In the genomic region with DNA sequence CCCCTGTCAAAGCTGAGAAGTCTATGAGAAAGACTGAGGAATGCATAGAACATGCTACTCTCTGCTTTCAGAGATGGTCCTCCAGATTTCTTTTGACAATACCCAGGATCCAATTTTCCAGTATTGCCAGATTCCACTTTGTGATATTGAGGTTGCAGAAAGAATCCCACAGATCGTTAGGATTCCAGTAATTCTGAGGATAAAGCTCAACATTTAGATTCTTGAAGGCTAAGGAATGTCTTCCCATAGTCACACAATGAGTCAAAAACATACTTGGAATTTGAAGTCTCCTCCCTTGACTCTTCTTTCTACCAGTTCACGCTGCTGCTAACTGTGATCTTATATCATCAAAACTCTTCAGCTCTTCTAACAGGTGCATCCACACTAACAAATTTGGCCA, we compare ENCODE assay signal across 28 cellular contexts. TPM values are rescaled to one million over a fixed set of nuclear protein-coding genes. Genes with fewer than 3 reads are reported as not detected.
DNase-seq lines count a peak whose midpoint lies in the region; FAIRE-seq and TF ChIP-seq lines count a peak whose summit lies in the region.
"Had no signal": no experiment of that assay in that cellular context is flagged by ENCODE, and none has a peak within 500 bp of the region (broad histone marks: within the 10 kb centered on the region; RNA-seq: fewer than 3 reads in every experiment).

No MANE protein-coding gene starts in this region.

- no peak for TF ChIP-seq CTCF in AG04449 (IDR thresholded peaks at IDR 0.05; ENCODE audit: insufficient read depth, low read length, missing control alignments)
- TF ChIP-seq CTCF in astrocyte (IDR thresholded peaks at IDR 0.05; ENCODE audit: insufficient read depth, low read depth, low read length) = no peak
- TF ChIP-seq CTCF in ascending aorta (IDR thresholded peaks at IDR 0.05) = no peak

- no peak overlapping the region for H3K4me2 ChIP-seq in astrocyte (ENCODE audit: low read length)

- no peak overlapping the region for H3K9ac ChIP-seq in astrocyte (ENCODE audit: low read length)

- H3K36me3 ChIP-seq in astrocyte (ENCODE audit: insufficient read depth, low read length) (no peaks in the 10 kb centered on the region), ascending aorta (no peaks in the 10 kb centered on the region)
- H3K36me3 ChIP-seq: right atrium auricular region had no signal

- peak overlapping the region; percentile 44 for H3K27ac Mint-ChIP-seq in astrocyte (ENCODE audit: unreplicated experiment)
- H3K27ac Mint-ChIP-seq: activated CD8-positive, alpha-beta memory T cell treated with anti-CD3 and anti-CD28 coated beads, Interleukin-2, amount 10 ng/mL, durations not matched to agents 7 days and 5 days; activated naive CD4-positive, alpha-beta T cell treated with anti-CD3 and anti-CD28 coated beads, Interleukin-2, amount 50 U/mL, for 24 hours; activated T-helper 1 cell treated with anti-CD3 and anti-CD28 coated beads, Interleukin-12 subunit alpha, Interleukin-12 subunit beta, Interleukin-2, Interleukin-4 antibody, amounts not matched to agents 30 ng/mL and 10 ng/mL and 1 ng/mL, durations not matched to agents 14 hours and 24 hours and 36 hours; brain; CD8-positive, alpha-beta T cell had no signal

- CTCF ChIA-PET in AG04449 (lab: Yijun Ruan, JAX) = interaction anchor here (1.2 to 2.2 kb wide), 3 partner anchors 45 to 208 kb away, joined by 3 to 7 read pairs (median 5); no protein-coding TSS in a partner anchor

- peak; percentile 82 for DNase-seq in AG04449 (ENCODE audit: low read depth, low spot score)
- peak; percentile 75 for DNase-seq in HCEC 1CT
- DNase-seq in astrocyte (ENCODE audit: low read depth) = peak; percentile 87
- DNase-seq in glomerular visceral epithelial cell (ENCODE audit: extremely low spot score) = peak; percentile 18
- DNase-seq in ascending aorta (ENCODE audit: low spot score in 2 of 2) = no peak
- no peak for DNase-seq in HK-2 (ENCODE audit: unreplicated experiment)
- DNase-seq in NCI-H1436 (lab: John Stamatoyannopoulos, UW) = no peak
- no peak for DNase-seq in stimulated activated CD4-positive, alpha-beta T cell treated with anti-CD3 and anti-CD28 coated beads, Interleukin-1b, Interleukin-23, amount 100 ng/mL, for 48 hours
- DNase-seq: activated CD4-positive, alpha-beta T cell treated with anti-CD3 and anti-CD28 coated beads for 48 hours; activated CD8-positive, alpha-beta memory T cell treated with anti-CD3 and anti-CD28 coated beads, Interleukin-2, amount 10 ng/mL, durations not matched to agents 7 days and 5 days; CD8-positive, alpha-beta T cell; cortex of kidney; DMS79; hypothalamus; NCI-H774; occipital lobe; substantia nigra had no signal

- H2AFZ ChIP-seq in astrocyte (ENCODE audit: low read depth, low read length) = no peak overlapping the region

- H3K27ac ChIP-seq in astrocyte (ENCODE audit: low read depth, low read length) (peak overlapping the region; percentile 13), ascending aorta (no peak overlapping the region)
- H3K27ac ChIP-seq: HL-60, right atrium auricular region had no signal

- H3K27me3 ChIP-seq in astrocyte (ENCODE audit: insufficient read depth, low read length) = no peaks in the 10 kb centered on the region
- H3K27me3 ChIP-seq in ascending aorta = no peaks in the 10 kb centered on the region
- H3K27me3 ChIP-seq: right atrium auricular region had no signal

- H3K4me1 ChIP-seq in astrocyte (ENCODE audit: insufficient read depth, low read length) (peaks cover 11% of the 10 kb centered on the region), ascending aorta (no peaks in the 10 kb centered on the region)
- H3K4me1 ChIP-seq: right atrium auricular region had no signal

- no peaks in the 10 kb centered on the region for H3K27me3 Mint-ChIP-seq in astrocyte (ENCODE audit: low read depth, unreplicated experiment)
- H3K27me3 Mint-ChIP-seq: activated CD8-positive, alpha-beta memory T cell treated with anti-CD3 and anti-CD28 coated beads, Interleukin-2, amount 10 ng/mL, durations not matched to agents 7 days and 5 days; activated naive CD4-positive, alpha-beta T cell treated with anti-CD3 and anti-CD28 coated beads, Interleukin-2, amount 50 U/mL, for 24 hours; brain had no signal

- H3K4me3 Mint-ChIP-seq in astrocyte (ENCODE audit: unreplicated experiment) = no peak overlapping the region
- H3K4me3 Mint-ChIP-seq: activated CD8-positive, alpha-beta memory T cell treated with anti-CD3 and anti-CD28 coated beads, Interleukin-2, amount 10 ng/mL, durations not matched to agents 7 days and 5 days; activated naive CD4-positive, alpha-beta T cell treated with anti-CD3 and anti-CD28 coated beads, Interleukin-2, amount 50 U/mL, for 24 hours; activated T-helper 1 cell treated with anti-CD3 and anti-CD28 coated beads, Interleukin-12 subunit alpha, Interleukin-12 subunit beta, Interleukin-2, Interleukin-4 antibody, amounts not matched to agents 30 ng/mL and 10 ng/mL and 1 ng/mL, durations not matched to agents 14 hours and 24 hours and 36 hours; brain; CD8-positive, alpha-beta T cell had no signal

- intact Hi-C loops in ascending aorta (cut with DNase I) = no loop called here

- FAIRE-seq in astrocyte (lab: Jason Lieb, UNC) = peak; percentile 97
- FAIRE-seq: A204.1, endometrium, keratinocyte, urothelium cell line had no signal

- H3K4me3 ChIP-seq in AG04449 (ENCODE audit: low read depth, low read length) = no peak overlapping the region
- no peak overlapping the region for H3K4me3 ChIP-seq in astrocyte (ENCODE audit: insufficient read depth, low read depth, low read length)
- H3K4me3 ChIP-seq in ascending aorta = no peak overlapping the region
- H3K4me3 ChIP-seq: right atrium auricular region had no signal

- peaks cover 15% of the 10 kb centered on the region for H3K9me3 Mint-ChIP-seq in astrocyte (ENCODE audit: unreplicated experiment)
- H3K9me3 Mint-ChIP-seq: activated naive CD4-positive, alpha-beta T cell treated with anti-CD3 and anti-CD28 coated beads, Interleukin-2, amount 50 U/mL, for 24 hours had no signal

- H4K20me1 ChIP-seq in astrocyte (ENCODE audit: insufficient read depth, low read length) = no peaks in the 10 kb centered on the region

- H3K9me3 ChIP-seq in astrocyte (ENCODE audit: insufficient read depth, low read depth, low read length) (peaks cover 2% of the 10 kb centered on the region), ascending aorta (no peaks in the 10 kb centered on the region)
- H3K9me3 ChIP-seq: right atrium auricular region had no signal

- no peaks in the 10 kb centered on the region for H3K79me2 ChIP-seq in astrocyte (ENCODE audit: insufficient read depth, low read length)

- H3K4me1 Mint-ChIP-seq in astrocyte (ENCODE audit: low read depth, unreplicated experiment) = peaks cover 35% of the 10 kb centered on the region
- H3K4me1 Mint-ChIP-seq: activated CD8-positive, alpha-beta memory T cell treated with anti-CD3 and anti-CD28 coated beads, Interleukin-2, amount 10 ng/mL, durations not matched to agents 7 days and 5 days; activated naive CD4-positive, alpha-beta T cell treated with anti-CD3 and anti-CD28 coated beads, Interleukin-2, amount 50 U/mL, for 24 hours; brain had no signal

- POLR2A ChIA-PET in AG04449 (lab: Yijun Ruan, JAX) = interaction anchor here (0.5 to 1.4 kb wide), 9 partner anchors 24 to 401 kb away, joined by 3 to 9 read pairs (median 4); no protein-coding TSS in a partner anchor

- peaks cover 3% of the 10 kb centered on the region for H3K36me3 Mint-ChIP-seq in astrocyte (ENCODE audit: low read depth, unreplicated experiment)
- H3K36me3 Mint-ChIP-seq: activated CD8-positive, alpha-beta memory T cell treated with anti-CD3 and anti-CD28 coated beads, Interleukin-2, amount 10 ng/mL, durations not matched to agents 7 days and 5 days; activated naive CD4-positive, alpha-beta T cell treated with anti-CD3 and anti-CD28 coated beads, Interleukin-2, amount 50 U/mL, for 24 hours; brain; CD8-positive, alpha-beta T cell had no signal

RNA-seq across cellular contexts. Expression of gene TNFSF18, which starts 57.1 kb away (rescaled TPM):
- total RNA-seq in astrocyte = 0.14 TPM in 1 of 2 replicates, not detected in the other
- total RNA-seq in ascending aorta = not detected
- total RNA-seq: activated CD8-positive, alpha-beta memory T cell treated with anti-CD3 and anti-CD28 coated beads, Interleukin-2, amount 10 ng/mL, durations not matched to agents 7 days and 5 days; activated T-helper 1 cell treated with anti-CD3 and anti-CD28 coated beads, Interleukin-12 subunit alpha, Interleukin-12 subunit beta, Interleukin-2, Interleukin-4 antibody, amounts not matched to agents 30 ng/mL and 10 ng/mL and 1 ng/mL, durations not matched to agents 14 hours and 24 hours and 36 hours; CD8-positive, alpha-beta T cell; OCI-LY7; right atrium auricular region; Right ventricle myocardium inferior had no signal

Comparison
In these comparisons a context has a peak if more than half of its experiments do, and no peak if none do; other contexts are left out.
1. DNase-seq: peak in AG04449 (single experiment), HCEC 1CT (single experiment), astrocyte (single experiment) and glomerular visceral epithelial cell (single experiment); none in ascending aorta (0 of 2), HK-2 (single experiment), NCI-H1436 (single experiment) and stimulated activated CD4-positive, alpha-beta T cell treated with anti-CD3 and anti-CD28 coated beads, Interleukin-1b, Interleukin-23, amount 100 ng/mL, for 48 hours (single experiment).